ENCODE assay signal across 1 cellular context in genomic region chr12:121669525-121669908, GRCh38.
TF ChIP-seq lines count a peak whose summit lies in the region.

Gene MORN3 (minus strand): TSS chr12:121669654. CDS start chr12:121669483, 171 bp downstream.

TF ChIP-seq in SK-N-SH, 30 proteins besides CTCF, POLR2A, EP300 and RAD21 (continued from another document):
- TF ChIP-seq POLR2AphosphoS5 (IDR thresholded peaks at IDR 0.05; ENCODE audit: low read depth, low read length) (no peak), ZBTB33 (IDR thresholded peaks at IDR 0.05; ENCODE audit: borderline replicate concordance, low read depth) (no peak), RFX5 (IDR thresholded peaks at IDR 0.05; ENCODE audit: low read length) (no peak), MEF2A (IDR thresholded peaks at IDR 0.05; ENCODE audit: borderline replicate concordance, low read depth) (no peak), PBX3 (IDR thresholded peaks at IDR 0.05) (no peak), GATA2 (CRISPR knock-in tag; IDR thresholded peaks at IDR 0.05) (no peak), USF2 (IDR thresholded peaks at IDR 0.05; ENCODE audit: borderline replicate concordance, low read depth, low read length) (no peak), FOSL2 (IDR thresholded peaks at IDR 0.05; ENCODE audit: borderline replicate concordance, low read depth) (no peak), NRF1 (IDR thresholded peaks at IDR 0.05; ENCODE audit: low read depth, low read length) (no peak), EZH2phosphoT487 (IDR thresholded peaks at IDR 0.05; ENCODE audit: borderline replicate concordance, low read depth) (no peak), YY1 (IDR thresholded peaks at IDR 0.05; ENCODE audit: low read depth) (no peak)
- TF ChIP-seq, protein P1, sequence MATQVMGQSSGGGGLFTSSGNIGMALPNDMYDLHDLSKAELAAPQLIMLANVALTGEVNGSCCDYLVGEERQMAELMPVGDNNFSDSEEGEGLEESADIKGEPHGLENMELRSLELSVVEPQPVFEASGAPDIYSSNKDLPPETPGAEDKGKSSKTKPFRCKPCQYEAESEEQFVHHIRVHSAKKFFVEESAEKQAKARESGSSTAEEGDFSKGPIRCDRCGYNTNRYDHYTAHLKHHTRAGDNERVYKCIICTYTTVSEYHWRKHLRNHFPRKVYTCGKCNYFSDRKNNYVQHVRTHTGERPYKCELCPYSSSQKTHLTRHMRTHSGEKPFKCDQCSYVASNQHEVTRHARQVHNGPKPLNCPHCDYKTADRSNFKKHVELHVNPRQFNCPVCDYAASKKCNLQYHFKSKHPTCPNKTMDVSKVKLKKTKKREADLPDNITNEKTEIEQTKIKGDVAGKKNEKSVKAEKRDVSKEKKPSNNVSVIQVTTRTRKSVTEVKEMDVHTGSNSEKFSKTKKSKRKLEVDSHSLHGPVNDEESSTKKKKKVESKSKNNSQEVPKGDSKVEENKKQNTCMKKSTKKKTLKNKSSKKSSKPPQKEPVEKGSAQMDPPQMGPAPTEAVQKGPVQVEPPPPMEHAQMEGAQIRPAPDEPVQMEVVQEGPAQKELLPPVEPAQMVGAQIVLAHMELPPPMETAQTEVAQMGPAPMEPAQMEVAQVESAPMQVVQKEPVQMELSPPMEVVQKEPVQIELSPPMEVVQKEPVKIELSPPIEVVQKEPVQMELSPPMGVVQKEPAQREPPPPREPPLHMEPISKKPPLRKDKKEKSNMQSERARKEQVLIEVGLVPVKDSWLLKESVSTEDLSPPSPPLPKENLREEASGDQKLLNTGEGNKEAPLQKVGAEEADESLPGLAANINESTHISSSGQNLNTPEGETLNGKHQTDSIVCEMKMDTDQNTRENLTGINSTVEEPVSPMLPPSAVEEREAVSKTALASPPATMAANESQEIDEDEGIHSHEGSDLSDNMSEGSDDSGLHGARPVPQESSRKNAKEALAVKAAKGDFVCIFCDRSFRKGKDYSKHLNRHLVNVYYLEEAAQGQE (IDR thresholded peaks at IDR 0.05; ENCODE audit: low read depth, low read length) = no peak
- TF ChIP-seq, protein P2, sequence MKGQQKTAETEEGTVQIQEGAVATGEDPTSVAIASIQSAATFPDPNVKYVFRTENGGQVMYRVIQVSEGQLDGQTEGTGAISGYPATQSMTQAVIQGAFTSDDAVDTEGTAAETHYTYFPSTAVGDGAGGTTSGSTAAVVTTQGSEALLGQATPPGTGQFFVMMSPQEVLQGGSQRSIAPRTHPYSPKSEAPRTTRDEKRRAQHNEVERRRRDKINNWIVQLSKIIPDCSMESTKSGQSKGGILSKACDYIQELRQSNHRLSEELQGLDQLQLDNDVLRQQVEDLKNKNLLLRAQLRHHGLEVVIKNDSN (IDR thresholded peaks at IDR 0.05; ENCODE audit: borderline replicate concordance, low read depth) = no peak
